8 cellular contexts compared by ENCODE assay signal in the genomic region with DNA sequence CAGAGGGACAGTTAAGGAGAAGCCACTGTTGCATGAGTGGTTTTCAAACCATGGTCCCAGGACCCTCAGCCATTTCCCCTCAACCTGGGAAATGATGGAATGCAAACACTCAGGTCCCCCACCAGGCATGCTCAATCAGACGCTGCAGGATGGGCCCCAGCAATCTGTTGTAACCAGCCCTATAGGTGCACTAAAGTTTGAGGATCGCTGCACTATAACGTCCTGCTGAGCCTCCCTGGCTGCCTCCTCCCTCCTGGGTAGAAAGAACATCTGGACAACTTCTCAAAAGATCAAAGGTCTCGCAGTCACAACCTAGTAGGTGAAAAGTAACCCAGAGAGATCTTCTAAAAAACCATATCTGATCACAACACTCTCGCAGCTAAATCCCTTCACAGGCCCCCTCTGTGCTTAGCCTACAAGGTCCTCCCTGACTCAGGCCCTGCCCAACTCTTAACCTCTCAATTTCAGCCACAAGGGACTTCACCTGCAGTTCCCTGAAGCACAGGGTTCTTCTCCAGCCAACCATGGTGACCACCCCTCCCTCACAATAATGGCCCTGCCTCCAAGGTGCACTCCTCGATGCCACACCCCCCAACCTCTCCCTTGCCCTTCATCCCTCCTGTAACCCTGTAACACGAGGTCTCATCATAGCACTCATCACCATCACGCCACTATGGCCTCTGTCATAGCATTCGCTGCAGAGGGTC. TPM values are rescaled to one million over a fixed set of nuclear protein-coding genes. Genes with fewer than 3 reads are reported as not detected.
DNase-seq lines count a peak whose midpoint lies in the region; ATAC-seq lines count a peak whose summit lies in the region.

No MANE protein-coding gene starts in this region.

- no peaks in the 10 kb centered on the region for H3K36me3 Mint-ChIP-seq in activated CD8-positive, alpha-beta memory T cell treated with anti-CD3 and anti-CD28 coated beads, Interleukin-2, amount 10 ng/mL, durations not matched to agents 7 days and 5 days

- 71 to 74% methylated on average over 9 of the region's 9 CpGs for WGBS in ectodermal cell, 2 experiments

- H3K27me3 Mint-ChIP-seq in activated CD8-positive, alpha-beta memory T cell treated with anti-CD3 and anti-CD28 coated beads, Interleukin-2, amount 10 ng/mL, durations not matched to agents 7 days and 5 days, result peaks cover 30% of the 10 kb centered on the region

- H3K27me3 ChIP-seq in ectodermal cell (ENCODE audit: control insufficient read depth, insufficient read depth, low read length, poor library complexity, severe bottlenecking) (peaks cover 35% of the 10 kb centered on the region), skeletal muscle satellite cell (ENCODE audit: control insufficient read depth, insufficient read depth, low read length) (no peaks in the 10 kb centered on the region)

- H3K4me1 ChIP-seq in ectodermal cell (ENCODE audit: control insufficient read depth, insufficient read depth, low read length) (peaks cover 55% of the 10 kb centered on the region), skeletal muscle satellite cell (ENCODE audit: control insufficient read depth, insufficient read depth, low read length) (peaks cover 55% of the 10 kb centered on the region)

- H3K9me3 ChIP-seq in ectodermal cell (ENCODE audit: control insufficient read depth, low read length) (no peaks in the 10 kb centered on the region), skeletal muscle satellite cell (replicated peaks; ENCODE audit: low read length) (no peaks in the 10 kb centered on the region)

- ATAC-seq in GM19023 (IDR thresholded peaks at IDR 0.05; ENCODE audit: unreplicated experiment), result peak; percentile 53
- ATAC-seq in HG03095 (IDR thresholded peaks at IDR 0.05; ENCODE audit: unreplicated experiment), result peak; percentile 41
- no peak for ATAC-seq in activated CD8-positive, alpha-beta memory T cell treated with anti-CD3 and anti-CD28 coated beads, Interleukin-2, amount 10 ng/mL, durations not matched to agents 7 days and 5 days

- CTCF ChIA-PET in activated CD8-positive, alpha-beta memory T cell treated with anti-CD3 and anti-CD28 coated beads, Interleukin-2, amount 10 ng/mL, durations not matched to agents 7 days and 5 days (lab: Charles Lee), result no interaction called here

- peak overlapping the region; percentile 99 for H3K4me2 ChIP-seq in skeletal muscle satellite cell (ENCODE audit: low read length)

- no peak overlapping the region for H3K27ac ChIP-seq in ectodermal cell (ENCODE audit: insufficient read depth, low read depth, low read length, poor library complexity, severe bottlenecking)

- H3K4me3 Mint-ChIP-seq in activated CD8-positive, alpha-beta memory T cell treated with anti-CD3 and anti-CD28 coated beads, Interleukin-2, amount 10 ng/mL, durations not matched to agents 7 days and 5 days, result no peak overlapping the region

- no peak overlapping the region for H3K9ac ChIP-seq in skeletal muscle satellite cell (ENCODE audit: low read depth, low read length)

- H3K27ac Mint-ChIP-seq in activated CD8-positive, alpha-beta memory T cell treated with anti-CD3 and anti-CD28 coated beads, Interleukin-2, amount 10 ng/mL, durations not matched to agents 7 days and 5 days, result no peak overlapping the region

- no peaks in the 10 kb centered on the region for H3K36me3 ChIP-seq in ectodermal cell (ENCODE audit: control insufficient read depth, insufficient read depth, low read length)
- peaks cover 7% of the 10 kb centered on the region for H3K36me3 ChIP-seq in skeletal muscle satellite cell (ENCODE audit: insufficient read depth, low read length)

- no peak for DNase-seq in NCI-H1436 (lab: John Stamatoyannopoulos, UW)
- no peak for DNase-seq in activated CD8-positive, alpha-beta memory T cell treated with anti-CD3 and anti-CD28 coated beads, Interleukin-2, amount 10 ng/mL, durations not matched to agents 7 days and 5 days
- DNase-seq in stimulated activated CD8-positive, alpha-beta memory T cell treated with anti-CD3 and anti-CD28 coated beads, Interleukin-4, amount 100 ng/mL, for 48 hours, result no peak
- DNase-seq in central memory CD4-positive, alpha-beta T cell, result no peak

- H3K4me3 ChIP-seq in ectodermal cell (ENCODE audit: insufficient read depth, low read depth, low read length) (peak overlapping the region; percentile 63), skeletal muscle satellite cell (ENCODE audit: low read length) (peak overlapping the region; percentile 96)

- H3K4me1 Mint-ChIP-seq in activated CD8-positive, alpha-beta memory T cell treated with anti-CD3 and anti-CD28 coated beads, Interleukin-2, amount 10 ng/mL, durations not matched to agents 7 days and 5 days, result peaks cover 23% of the 10 kb centered on the region

- H3K9me3 Mint-ChIP-seq in activated CD8-positive, alpha-beta memory T cell treated with anti-CD3 and anti-CD28 coated beads, Interleukin-2, amount 10 ng/mL, durations not matched to agents 7 days and 5 days (ENCODE audit: low read depth), result no peaks in the 10 kb centered on the region

RNA-seq across cellular contexts. Expression of gene SHB, which starts 3.5 kb away (rescaled TPM):
- polyA plus RNA-seq in ectodermal cell (2013, experiment 1 of 4), result 6.5 TPM
- 7.3 TPM for polyA plus RNA-seq in ectodermal cell (2013, experiment 2 of 4)
- 6.0 TPM for polyA plus RNA-seq in ectodermal cell (2013, experiment 3 of 4)
- 6.8 TPM for polyA plus RNA-seq in ectodermal cell (2013, experiment 4 of 4)
- 12.7 and 22.7 TPM in 2 replicates for total RNA-seq in skeletal muscle satellite cell (2012; rRNA removed)
- total RNA-seq in activated CD8-positive, alpha-beta memory T cell treated with anti-CD3 and anti-CD28 coated beads, Interleukin-2, amount 10 ng/mL, durations not matched to agents 7 days and 5 days, result 1 to 10 TPM in 1 of 2 experiments, under 1 TPM in 1; 0.23 to 1.1 TPM
